In genomic region chrY:8121826-8122225, GRCh38 we compare ENCODE assay signal across 21 cellular contexts.
DNase-seq lines count a peak whose midpoint lies in the region; ATAC-seq and TF ChIP-seq lines count a peak whose summit lies in the region.
"Had no signal": no experiment of that assay in that cellular context is flagged by ENCODE, and none has a peak within 500 bp of the region (broad histone marks: within the 10 kb centered on the region; RNA-seq: fewer than 3 reads in every experiment).

No MANE protein-coding gene starts in this region.

- H3K36me3 Mint-ChIP-seq in naive thymus-derived CD8-positive, alpha-beta T cell: no peaks in the 10 kb centered on the region
- H3K36me3 Mint-ChIP-seq: CD4-positive, alpha-beta memory T cell had no signal

- peak overlapping the region; percentile 73 for H3K27ac ChIP-seq in RWPE2 (ENCODE audit: poor library complexity, severe bottlenecking)
- H3K27ac ChIP-seq in upper lobe of right lung: no peak overlapping the region
- H3K27ac ChIP-seq: BLaER1 treated with 17β-estradiol and CSF1 and Interleukin-3, amounts not matched to agents 10 nM and 100 nM; HL-60 had no signal

- H3K4me1 ChIP-seq in RWPE2 (ENCODE audit: insufficient read depth, poor library complexity, severe bottlenecking) (peaks cover 44% of the 10 kb centered on the region), upper lobe of right lung (no peaks in the 10 kb centered on the region)
- H3K4me1 ChIP-seq: BLaER1 treated with 17β-estradiol and CSF1 and Interleukin-3, amounts not matched to agents 10 nM and 100 nM had no signal

- ATAC-seq in RWPE2 (ENCODE audit: low read depth): peak; percentile 76
- no peak for ATAC-seq in upper lobe of right lung
- no peak for ATAC-seq in naive thymus-derived CD8-positive, alpha-beta T cell

- no peak overlapping the region for H3K4me3 Mint-ChIP-seq in naive thymus-derived CD8-positive, alpha-beta T cell
- H3K4me3 Mint-ChIP-seq: CD4-positive, alpha-beta memory T cell had no signal

- POLR2A ChIA-PET in naive thymus-derived CD8-positive, alpha-beta T cell (lab: Charles Lee): no interaction called here

- H3K36me3 ChIP-seq in RWPE2 (ENCODE audit: low read depth) (peaks cover 15% of the 10 kb centered on the region), upper lobe of right lung (no peaks in the 10 kb centered on the region)
- H3K36me3 ChIP-seq: BLaER1 treated with 17β-estradiol and CSF1 and Interleukin-3, amounts not matched to agents 10 nM and 100 nM had no signal

- H3K4me1 Mint-ChIP-seq in naive thymus-derived CD8-positive, alpha-beta T cell: peaks cover 0 to 2% (median 0%) of the 10 kb centered on the region in 4 donors
- H3K4me1 Mint-ChIP-seq: CD4-positive, alpha-beta memory T cell had no signal

- H3K27me3 ChIP-seq in RWPE2 (ENCODE audit: insufficient read depth, poor library complexity, severe bottlenecking): no peaks in the 10 kb centered on the region
- no peaks in the 10 kb centered on the region for H3K27me3 ChIP-seq in upper lobe of right lung
- H3K27me3 ChIP-seq: BLaER1 treated with 17β-estradiol and CSF1 and Interleukin-3, amounts not matched to agents 10 nM and 100 nM had no signal

- H3K4me3 ChIP-seq in RWPE2 (ENCODE audit: severe bottlenecking): no peak overlapping the region
- no peak overlapping the region for H3K4me3 ChIP-seq in upper lobe of right lung
- H3K4me3 ChIP-seq: BLaER1 treated with 17β-estradiol and CSF1 and Interleukin-3, amounts not matched to agents 10 nM and 100 nM had no signal

- peaks cover 0 to 10% (median 0%) of the 10 kb centered on the region in 5 donors for H3K27me3 Mint-ChIP-seq in naive thymus-derived CD8-positive, alpha-beta T cell

- no peak for TF ChIP-seq CTCF in RWPE2 (IDR thresholded peaks at IDR 0.05; ENCODE audit: poor library complexity, severe bottlenecking)
- TF ChIP-seq CTCF in upper lobe of right lung (IDR thresholded peaks at IDR 0.05): no peak

- DNase-seq in HT1080 (ENCODE audit: low read depth) (peak; percentile 73), RWPE2 (ENCODE audit: low spot score) (no peak), glomerular visceral epithelial cell (ENCODE audit: extremely low spot score) (peak; percentile 12), upper lobe of right lung (no peak), NCI-H2107 treated with DMSO at 0.1 percent for 48 hours (lab: John Stamatoyannopoulos, UW; ENCODE audit: unreplicated experiment) (no peak)
- DNase-seq in activated CD8-positive, alpha-beta memory T cell treated with anti-CD3 and anti-CD28 coated beads, Interleukin-2, amount 50 U/mL, for 4 hours: no peak
- DNase-seq in naive thymus-derived CD8-positive, alpha-beta T cell: no peak
- DNase-seq: Calu3; CD4-positive, alpha-beta memory T cell; DMS153; GOT3; HCEC 1CT; KBM-7; NCI-H1092 treated with DMSO at 0.1 percent for 48 hours; NCI-H146; NCI-H2029 treated with DMSO at 0.1 percent for 48 hours; NCI-H2171; NCI-H446; NCI-H526 had no signal

- H3K27ac Mint-ChIP-seq in naive thymus-derived CD8-positive, alpha-beta T cell: no peak overlapping the region
- H3K27ac Mint-ChIP-seq: CD4-positive, alpha-beta memory T cell had no signal

- H3K9me3 Mint-ChIP-seq in naive thymus-derived CD8-positive, alpha-beta T cell: no peaks in the 10 kb centered on the region
- H3K9me3 Mint-ChIP-seq: CD4-positive, alpha-beta memory T cell had no signal

- intact Hi-C loops in upper lobe of right lung (cut with DNase I): no loop called here

- H3K9me3 ChIP-seq in RWPE2 (ENCODE audit: severe bottlenecking) (no peaks in the 10 kb centered on the region), upper lobe of right lung (no peaks in the 10 kb centered on the region)
- H3K9me3 ChIP-seq: BLaER1 treated with 17β-estradiol and CSF1 and Interleukin-3, amounts not matched to agents 10 nM and 100 nM had no signal

Comparison
In these comparisons a context has a peak if more than half of its experiments do, and no peak if none do; other contexts are left out.
1. DNase-seq: peak in HT1080 (single experiment) and glomerular visceral epithelial cell (single experiment); none in RWPE2 (single experiment), activated CD8-positive, alpha-beta memory T cell treated with anti-CD3 and anti-CD28 coated beads, Interleukin-2, amount 50 U/mL, for 4 hours (single experiment), upper lobe of right lung (single experiment), NCI-H2107 treated with DMSO at 0.1 percent for 48 hours (single experiment) and naive thymus-derived CD8-positive, alpha-beta T cell (0 of 10).